Comparison of ENCODE assay signal across 1 cellular context in the genomic region with DNA sequence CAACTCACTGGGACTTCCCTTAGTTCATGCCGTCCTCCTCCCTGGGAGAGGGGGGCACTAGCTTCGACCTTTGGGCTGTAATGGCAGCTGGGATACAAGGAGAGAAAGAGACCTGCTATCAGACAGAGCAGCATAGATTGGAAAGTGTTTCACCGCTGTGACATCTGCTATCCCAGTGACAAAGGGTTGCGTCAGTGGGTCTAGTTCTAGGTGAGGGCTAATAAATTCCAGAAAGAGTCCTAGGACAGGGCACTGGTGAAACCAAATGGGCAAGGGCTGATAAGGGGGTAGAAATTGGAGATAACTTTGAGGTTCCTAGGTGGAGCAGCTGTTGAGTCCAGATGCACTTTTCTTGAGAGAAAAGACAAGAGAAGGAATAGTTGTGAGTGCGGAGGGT.
TF ChIP-seq lines count a peak whose summit lies in the region.

No MANE protein-coding gene starts in this region.

TF ChIP-seq in H1, 55 proteins besides CTCF, POLR2A, EP300 and RAD21 (continued from another document):
- TF ChIP-seq, protein P1, sequence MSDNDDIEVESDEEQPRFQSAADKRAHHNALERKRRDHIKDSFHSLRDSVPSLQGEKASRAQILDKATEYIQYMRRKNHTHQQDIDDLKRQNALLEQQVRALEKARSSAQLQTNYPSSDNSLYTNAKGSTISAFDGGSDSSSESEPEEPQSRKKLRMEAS (IDR thresholded peaks at IDR 0.05), result no peak
- TF ChIP-seq, protein P2, sequence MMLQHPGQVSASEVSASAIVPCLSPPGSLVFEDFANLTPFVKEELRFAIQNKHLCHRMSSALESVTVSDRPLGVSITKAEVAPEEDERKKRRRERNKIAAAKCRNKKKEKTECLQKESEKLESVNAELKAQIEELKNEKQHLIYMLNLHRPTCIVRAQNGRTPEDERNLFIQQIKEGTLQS (IDR thresholded peaks at IDR 0.05; ENCODE audit: insufficient read depth, low read depth, low read length), result no peak
- TF ChIP-seq BRCA1 (IDR thresholded peaks at IDR 0.05; ENCODE audit: low read depth, low read length), result no peak
- no peak for TF ChIP-seq KDM5A (IDR thresholded peaks at IDR 0.05; ENCODE audit: low read length)
- TF ChIP-seq, protein P3, sequence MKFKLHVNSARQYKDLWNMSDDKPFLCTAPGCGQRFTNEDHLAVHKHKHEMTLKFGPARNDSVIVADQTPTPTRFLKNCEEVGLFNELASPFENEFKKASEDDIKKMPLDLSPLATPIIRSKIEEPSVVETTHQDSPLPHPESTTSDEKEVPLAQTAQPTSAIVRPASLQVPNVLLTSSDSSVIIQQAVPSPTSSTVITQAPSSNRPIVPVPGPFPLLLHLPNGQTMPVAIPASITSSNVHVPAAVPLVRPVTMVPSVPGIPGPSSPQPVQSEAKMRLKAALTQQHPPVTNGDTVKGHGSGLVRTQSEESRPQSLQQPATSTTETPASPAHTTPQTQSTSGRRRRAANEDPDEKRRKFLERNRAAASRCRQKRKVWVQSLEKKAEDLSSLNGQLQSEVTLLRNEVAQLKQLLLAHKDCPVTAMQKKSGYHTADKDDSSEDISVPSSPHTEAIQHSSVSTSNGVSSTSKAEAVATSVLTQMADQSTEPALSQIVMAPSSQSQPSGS (IDR thresholded peaks at IDR 0.05; ENCODE audit: low read length), result no peak
- TF ChIP-seq EGR1 (IDR thresholded peaks at IDR 0.05; ENCODE audit: borderline replicate concordance, low read depth, low read length), result no peak
- no peak for TF ChIP-seq JUND (IDR thresholded peaks at IDR 0.05; ENCODE audit: low read length)
- no peak for TF ChIP-seq NANOG (IDR thresholded peaks at IDR 0.05; ENCODE audit: insufficient read depth, low read depth, low read length, poor library complexity, severe bottlenecking)
- TF ChIP-seq CHD2 (IDR thresholded peaks at IDR 0.05; ENCODE audit: low read length), result no peak
- no peak for TF ChIP-seq JUN (IDR thresholded peaks at IDR 0.05; ENCODE audit: low read depth, low read length)
- no peak for TF ChIP-seq POLR2AphosphoS5 (IDR thresholded peaks at IDR 0.05; ENCODE audit: low read depth, low read length)
- TF ChIP-seq PHF8 (conservative IDR thresholded peaks at IDR 0.05; ENCODE audit: low read depth, low read length), result no peak
- TF ChIP-seq CHD1 (IDR thresholded peaks at IDR 0.05; ENCODE audit: low read depth, low read length), result no peak
TF ChIP-seq in H1: peak in this region for 0.
